ENCODE assay signal across 21 cellular contexts in the genomic region with DNA sequence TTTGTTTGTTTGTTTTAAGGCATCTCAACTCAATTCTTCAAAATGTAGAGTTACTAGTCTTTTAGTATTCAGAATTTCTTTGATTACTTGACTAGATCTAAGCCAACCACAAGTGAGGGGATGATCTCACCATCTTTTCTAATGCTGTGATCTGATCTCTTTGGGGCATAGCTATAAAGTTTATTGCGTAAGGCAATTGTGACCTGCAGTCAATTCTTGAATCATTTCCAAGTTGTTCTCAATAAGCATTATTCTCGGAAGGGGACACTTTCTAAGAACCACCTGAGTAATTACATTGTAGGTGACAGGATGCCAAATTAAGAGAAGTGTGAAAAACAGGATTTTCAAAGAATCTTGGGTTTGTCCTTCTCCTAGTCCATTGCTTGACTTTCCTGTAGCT. TPM values are rescaled to one million over a fixed set of nuclear protein-coding genes. Genes with fewer than 3 reads are reported as not detected.
"Had no signal": no experiment of that assay in that cellular context is flagged by ENCODE, and none has a peak within 500 bp of the region (broad histone marks: within the 10 kb centered on the region; RNA-seq: fewer than 3 reads in every experiment).

No MANE protein-coding gene starts in this region.

- H3K27ac ChIP-seq: breast epithelium, SJCRH30, VCaP had no signal

- H3K9me3 Mint-ChIP-seq: activated CD4-positive, alpha-beta memory T cell treated with anti-CD3 and anti-CD28 coated beads, Interleukin-2, amount 10 ng/mL, durations not matched to agents 7 days and 5 days; activated naive CD8-positive, alpha-beta T cell treated with anti-CD3 and anti-CD28 coated beads for 36 hours had no signal

- H3K27me3 Mint-ChIP-seq: activated CD4-positive, alpha-beta memory T cell treated with anti-CD3 and anti-CD28 coated beads, Interleukin-2, amount 10 ng/mL, durations not matched to agents 7 days and 5 days; activated naive CD8-positive, alpha-beta T cell treated with anti-CD3 and anti-CD28 coated beads for 36 hours had no signal

- H3K4me2 ChIP-seq: SK-N-SH had no signal

- H3K9me2 ChIP-seq: SK-N-SH had no signal

- H3K4me1 Mint-ChIP-seq: activated naive CD8-positive, alpha-beta T cell treated with anti-CD3 and anti-CD28 coated beads for 36 hours had no signal

- H3K4me3 Mint-ChIP-seq: activated CD4-positive, alpha-beta memory T cell treated with anti-CD3 and anti-CD28 coated beads, Interleukin-2, amount 10 ng/mL, durations not matched to agents 7 days and 5 days; activated naive CD8-positive, alpha-beta T cell treated with anti-CD3 and anti-CD28 coated beads for 36 hours had no signal

- H3K27me3 ChIP-seq: breast epithelium, SJCRH30 had no signal

- H3K36me3 ChIP-seq: breast epithelium, SJCRH30 had no signal

- H3K9me3 ChIP-seq: breast epithelium, SJCRH30, SK-N-SH had no signal

- H3K4me1 ChIP-seq: breast epithelium, SJCRH30 had no signal

- DNase-seq: activated CD4-positive, alpha-beta memory T cell treated with anti-CD3 and anti-CD28 coated beads, Interleukin-2, amount 10 ng/mL, durations not matched to agents 7 days and 5 days; activated CD4-positive, alpha-beta T cell treated with anti-CD3 and anti-CD28 coated beads, Interleukin-2, amount 50 U/mL, for 1 hour; activated CD4-positive, CD25-positive, alpha-beta regulatory T cell; activated naive CD8-positive, alpha-beta T cell treated with anti-CD3 and anti-CD28 coated beads for 36 hours; activated T-cell treated with anti-CD3 and anti-CD28 coated beads for 4 hours; central memory CD4-positive, alpha-beta T cell; MM.1S; NCI-H146; NCI-H187 treated with DMSO at 0.1 percent for 48 hours; NCI-H2081 treated with DMSO at 0.1 percent for 48 hours; NCI-H2171 treated with DMSO at 0.1 percent for 48 hours; NCI-H226; NCI-H526; NCI-H82; RPMI8226; SJCRH30; SK-N-SH had no signal

- H3K9ac ChIP-seq: SK-N-SH had no signal

- H3K27ac Mint-ChIP-seq: activated CD4-positive, alpha-beta memory T cell treated with anti-CD3 and anti-CD28 coated beads, Interleukin-2, amount 10 ng/mL, durations not matched to agents 7 days and 5 days; activated naive CD8-positive, alpha-beta T cell treated with anti-CD3 and anti-CD28 coated beads for 36 hours had no signal

- ATAC-seq: Right ventricle myocardium inferior had no signal

- H3K4me3 ChIP-seq: breast epithelium, SJCRH30 had no signal

- H3K36me3 Mint-ChIP-seq: activated naive CD8-positive, alpha-beta T cell treated with anti-CD3 and anti-CD28 coated beads for 36 hours had no signal

RNA-seq across cellular contexts. Expression of gene DACT1, which starts 13.1 kb away (rescaled TPM):
- total RNA-seq: OCI-LY7 had no signal
